In genomic region chr22:16609548-16610261, GRCh38 we compare ENCODE assay signal across 22 cellular contexts. TPM values are rescaled to one million over a fixed set of nuclear protein-coding genes. Genes with fewer than 3 reads are reported as not detected.
DNase-seq lines count a peak whose midpoint lies in the region; ATAC-seq, FAIRE-seq and TF ChIP-seq lines count a peak whose summit lies in the region.
"Had no signal": no experiment of that assay in that cellular context is flagged by ENCODE, and none has a peak within 500 bp of the region (broad histone marks: within the 10 kb centered on the region; RNA-seq: fewer than 3 reads in every experiment).

No MANE protein-coding gene starts in this region.

- ATAC-seq in right cardiac atrium (peak; percentile 41 to 51), gastrocnemius medialis (no peak), HG02642 (IDR thresholded peaks at IDR 0.05; ENCODE audit: poor library complexity, unreplicated experiment) (no peak), HG02852 (IDR thresholded peaks at IDR 0.05; ENCODE audit: unreplicated experiment) (no peak)
- ATAC-seq: stimulated activated memory B cell treated with anti-CD40 and anti-IgM and Interleukin-4, amounts not matched to agents 10 μg/mL and 1 μg/mL and 100 μg/mL, for 72 hours had no signal

- no peaks in the 10 kb centered on the region for H3K4me1 ChIP-seq in ascending aorta
- H3K4me1 ChIP-seq in right cardiac atrium (ENCODE audit: control insufficient read depth, insufficient read depth, low read length): no peaks in the 10 kb centered on the region
- peaks cover 0 to under 1% of the 10 kb centered on the region in 2 donors for H3K4me1 ChIP-seq in gastrocnemius medialis
- H3K4me1 ChIP-seq: colonic mucosa had no signal

- no peaks in the 10 kb centered on the region for H3K27me3 ChIP-seq in ascending aorta
- H3K27me3 ChIP-seq in right cardiac atrium (ENCODE audit: control insufficient read depth, insufficient read depth): no peaks in the 10 kb centered on the region
- H3K27me3 ChIP-seq in gastrocnemius medialis: peaks cover 5 to 17% (median 9%) of the 10 kb centered on the region in 3 donors
- H3K27me3 ChIP-seq: colonic mucosa had no signal

- H3K27ac ChIP-seq in ascending aorta: no peak overlapping the region
- H3K27ac ChIP-seq in right cardiac atrium (ENCODE audit: low read length): no peak overlapping the region
- H3K27ac ChIP-seq in gastrocnemius medialis: no peak overlapping the region
- H3K27ac ChIP-seq: colonic mucosa, spleen, VCaP had no signal

- DNase-seq in AG10803 (ENCODE audit: low read depth): no peak
- DNase-seq in ascending aorta (ENCODE audit: low spot score in 2 of 2): no peak
- peak in 2 of 3 donors; percentile 49 to 53 for DNase-seq in right cardiac atrium
- DNase-seq in gastrocnemius medialis: no peak
- DNase-seq in dermis blood vessel endothelial cell: no peak
- no peak for DNase-seq in GM12891 (ENCODE audit: insufficient read length, low spot score)
- DNase-seq: amniotic stem cell, colonic mucosa, EL, erythroblast, GOT3, Karpas-422, kidney glomerular epithelial cell, NCI-H1417, nucleus accumbens, SHP77, spleen had no signal

- H3K9me3 ChIP-seq in ascending aorta (no peaks in the 10 kb centered on the region), right cardiac atrium (ENCODE audit: control insufficient read depth, low read length) (no peaks in the 10 kb centered on the region), gastrocnemius medialis (no peaks in the 10 kb centered on the region)
- H3K9me3 ChIP-seq: colonic mucosa had no signal

- 1% methylated on average over 77 of the region's 77 CpGs for WGBS in right cardiac atrium

- H3K4me3 ChIP-seq in AG10803 (ENCODE audit: low read length): peak overlapping the region; percentile 15
- H3K4me3 ChIP-seq in ascending aorta: peak overlapping the region; percentile 41 to 67
- H3K4me3 ChIP-seq in right cardiac atrium (ENCODE audit: low read length): peak overlapping the region; percentile 37
- H3K4me3 ChIP-seq in gastrocnemius medialis: peak overlapping the region; percentile 7 to 38 (median 36)
- H3K4me3 ChIP-seq: colonic mucosa had no signal

- TF ChIP-seq CTCF in AG10803 (conservative IDR thresholded peaks at IDR 0.05; ENCODE audit: low read length): no peak
- TF ChIP-seq CTCF in ascending aorta (IDR thresholded peaks at IDR 0.05): no peak
- no peak for TF ChIP-seq CTCF in gastrocnemius medialis (IDR thresholded peaks at IDR 0.05 in 4 of 5, conservative IDR thresholded peaks at IDR 0.05 in 1 of 5)

- in situ Hi-C loops in gastrocnemius medialis (cut with MboI; ENCODE audit: low sequenced_read_pairs in 4 of 4): no loop called here

- intact Hi-C loops in ascending aorta (cut with DNase I): no loop called here
- intact Hi-C loops in right cardiac atrium (cut with DNase I): no loop called here
- intact Hi-C loops in gastrocnemius medialis (cut with DNase I; ENCODE audit: low total_unique reads): no loop called here

- H3K36me3 ChIP-seq in ascending aorta (peaks cover 0 to 3% of the 10 kb centered on the region in 2 donors), gastrocnemius medialis (no peaks in the 10 kb centered on the region)
- H3K36me3 ChIP-seq: colonic mucosa, spleen had no signal

- no peak for FAIRE-seq in GM12891 (lab: Jason Lieb, UNC)

- TF ChIP-seq POLR2A in gastrocnemius medialis (IDR thresholded peaks at IDR 0.05) (no peak), GM12891 (IDR thresholded peaks at IDR 0.05; ENCODE audit: low read depth, low read length) (no peak)

TF ChIP-seq in GM12891, 5 proteins besides CTCF, POLR2A, EP300 and RAD21:
- no peak for TF ChIP-seq POU2F2 (IDR thresholded peaks at IDR 0.05; ENCODE audit: low read depth, low read length)

RNA-seq across cellular contexts. Expression of gene CCT8L2, which starts 17.1 kb away (rescaled TPM):
- total RNA-seq in ascending aorta: not detected
- total RNA-seq in right cardiac atrium: not detected
- not detected for polyA plus RNA-seq in right cardiac atrium
- not detected for total RNA-seq in gastrocnemius medialis
- not detected in 2 replicates for total RNA-seq in dermis blood vessel endothelial cell
- not detected for polyA plus RNA-seq in GM12891 (2012; ENCODE audit: low read depth, missing spikeins)
- total RNA-seq: colonic mucosa; spleen; T-helper 1 cell treated with Interleukin-12 subunit alpha and Interleukin-12 subunit beta and Interleukin-4 antibody, amounts not matched to agents 30 ng/mL and 1 ng/mL, for 36 hours had no signal
- polyA plus RNA-seq: spleen had no signal

Comparison
In these comparisons a context has a peak if more than half of its experiments do, and no peak if none do; other contexts are left out.
1. DNase-seq: peak in right cardiac atrium (2 of 3); none in AG10803 (single experiment), ascending aorta (0 of 2), gastrocnemius medialis (0 of 2), dermis blood vessel endothelial cell (single experiment) and GM12891 (single experiment).
2. ATAC-seq: peak in right cardiac atrium (2 of 2); none in gastrocnemius medialis (0 of 2), HG02642 (single experiment) and HG02852 (single experiment).
3. Peak in every context shown above with its lines, with median percentiles within 50 percentile points of each other: H3K4me3 ChIP-seq.